In the genomic region with DNA sequence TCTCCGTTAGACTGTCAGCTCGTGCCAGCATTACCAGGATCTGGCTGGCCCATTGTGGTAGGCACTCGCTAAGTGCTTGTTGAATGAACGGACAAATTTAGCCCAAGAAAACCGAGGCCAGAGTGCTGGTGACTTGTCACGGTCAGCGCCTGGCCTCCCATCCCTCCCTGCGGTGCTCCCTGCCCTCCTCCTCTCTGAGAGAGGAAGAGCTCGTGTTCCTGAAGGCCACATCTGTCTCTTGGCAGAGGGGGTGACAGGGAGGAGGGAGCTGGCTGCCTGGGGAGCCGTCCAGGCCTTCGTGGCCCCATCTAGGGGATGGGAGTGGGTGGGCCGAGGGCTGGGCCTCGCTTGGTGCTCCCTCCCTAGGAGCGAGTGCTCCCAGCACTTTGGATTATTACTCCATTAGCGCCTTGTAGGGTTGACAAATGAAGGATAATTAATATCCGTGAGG, we compare ENCODE assay signal across 19 cellular contexts. TPM values are rescaled to one million over a fixed set of nuclear protein-coding genes. Genes with fewer than 3 reads are reported as not detected.
DNase-seq lines count a peak whose midpoint lies in the region; ATAC-seq, FAIRE-seq and TF ChIP-seq lines count a peak whose summit lies in the region.
"Had no signal": no experiment of that assay in that cellular context is flagged by ENCODE, and none has a peak within 500 bp of the region (broad histone marks: within the 10 kb centered on the region; RNA-seq: fewer than 3 reads in every experiment).

No MANE protein-coding gene starts in this region.

- TF ChIP-seq POLR2A in K562 (conservative IDR thresholded peaks at IDR 0.05) = no peak
- TF ChIP-seq POLR2A in spleen (IDR thresholded peaks at IDR 0.05) = no peak

- TF ChIP-seq RAD21 in K562 (CRISPR knock-in tag; conservative IDR thresholded peaks at IDR 0.05 in 1 of 2, IDR thresholded peaks at IDR 0.05 in 1 of 2) = no peak

- peaks cover 13 to 55% of the 10 kb centered on the region in 2 experiments for H3K27me3 ChIP-seq in K562 (ENCODE audit: control insufficient read depth in 2 of 2, insufficient read depth in 2 of 2, low read length in 2 of 2)
- H3K27me3 ChIP-seq in spleen (replicated peaks in 1 of 7) = no peaks in the 10 kb centered on the region

- no TSS peak for BruUV-seq in K562 (replicated peaks; lab: Mats Ljungman, UMichigan)

- no peak overlapping the region for H3K4me3 Mint-ChIP-seq in activated CD8-positive, alpha-beta memory T cell treated with anti-CD3 and anti-CD28 coated beads, Interleukin-2, amount 10 ng/mL, durations not matched to agents 7 days and 5 days
- H3K4me3 Mint-ChIP-seq: CD14-positive monocyte, H9 had no signal

- H3K36me3 ChIP-seq in K562 (ENCODE audit: control insufficient read depth, insufficient read depth, low read length) (no peaks in the 10 kb centered on the region), spleen (no peaks in the 10 kb centered on the region)

- no peaks in the 10 kb centered on the region for H3K9me3 ChIP-seq in K562 (replicated peaks; ENCODE audit: control insufficient read depth, insufficient read depth, low read depth, low read length)
- H3K9me3 ChIP-seq in spleen = peaks cover 0 to 4% (median 0%) of the 10 kb centered on the region in 8 donors
- H3K9me3 ChIP-seq: SK-N-SH had no signal

- no peak overlapping the region for H3K9ac ChIP-seq in K562 (ENCODE audit: insufficient read depth in 1 of 2, low read depth in 2 of 2, low read length in 2 of 2)
- H3K9ac ChIP-seq: SK-N-SH had no signal

- H3K27ac Mint-ChIP-seq in activated CD8-positive, alpha-beta memory T cell treated with anti-CD3 and anti-CD28 coated beads, Interleukin-2, amount 10 ng/mL, durations not matched to agents 7 days and 5 days = no peak overlapping the region

- no peaks in the 10 kb centered on the region for H3K4me1 Mint-ChIP-seq in activated CD8-positive, alpha-beta memory T cell treated with anti-CD3 and anti-CD28 coated beads, Interleukin-2, amount 10 ng/mL, durations not matched to agents 7 days and 5 days
- H3K4me1 Mint-ChIP-seq: CD14-positive monocyte had no signal

- no peaks in the 10 kb centered on the region for H4K20me1 ChIP-seq in K562 (replicated peaks; ENCODE audit: control insufficient read depth, insufficient read depth, low read length)

- intact Hi-C loops in K562 (cut with micrococcal nuclease) = no loop called here
- intact Hi-C loops in spleen (cut with DNase I; ENCODE audit: low total_unique reads) = no loop called here

- H2AFZ ChIP-seq in K562 (ENCODE audit: low read depth, low read length) = no peak overlapping the region

- H3K36me3 Mint-ChIP-seq in activated CD8-positive, alpha-beta memory T cell treated with anti-CD3 and anti-CD28 coated beads, Interleukin-2, amount 10 ng/mL, durations not matched to agents 7 days and 5 days = no peaks in the 10 kb centered on the region
- H3K36me3 Mint-ChIP-seq: CD14-positive monocyte had no signal

- peaks cover 3 to 14% of the 10 kb centered on the region in 2 experiments; a peak in 4 of 5 replicates for H3K4me1 ChIP-seq in K562 (replicated peaks in 1 of 2; ENCODE audit: control insufficient read depth in 2 of 2, insufficient read depth in 2 of 2, low read length in 2 of 2)
- H3K4me1 ChIP-seq in spleen = peaks cover 0 to 20% (median 9%) of the 10 kb centered on the region in 6 donors

- ATAC-seq in activated CD8-positive, alpha-beta memory T cell treated with anti-CD3 and anti-CD28 coated beads, Interleukin-2, amount 10 ng/mL, durations not matched to agents 7 days and 5 days = no peak
- ATAC-seq in K562 = no peak

- no peaks in the 10 kb centered on the region for H3K9me1 ChIP-seq in K562 (ENCODE audit: control insufficient read depth, insufficient read depth, low read length)

- TF ChIP-seq CTCF in GM13976 (IDR thresholded peaks at IDR 0.05; ENCODE audit: borderline replicate concordance, control extremely low read depth, extremely low read depth, insufficient read depth, missing control alignments) = no peak
- no peak for TF ChIP-seq CTCF in K562 (IDR thresholded peaks at IDR 0.05 in 2 of 3, conservative IDR thresholded peaks at IDR 0.05 in 1 of 3; ENCODE audit: insufficient read depth in 2 of 3, low read depth in 1 of 3, low read length in 3 of 3)
- no peak for TF ChIP-seq CTCF in spleen (IDR thresholded peaks at IDR 0.05 in 8 of 11, conservative IDR thresholded peaks at IDR 0.05 in 3 of 11)

- no peaks in the 10 kb centered on the region for H3K27me3 Mint-ChIP-seq in activated CD8-positive, alpha-beta memory T cell treated with anti-CD3 and anti-CD28 coated beads, Interleukin-2, amount 10 ng/mL, durations not matched to agents 7 days and 5 days

- WGBS in K562 (ENCODE audit: insufficient coverage, low coverage, missing lambda C conversion rate) = 8% methylated on average over 16 of the region's 16 CpGs
- WGBS in spleen, 5 donors = 72 to 76% (median 74%) methylated on average over 15 to 16 of the region's 16 CpGs

- no peak for FAIRE-seq in K562 (lab: Jason Lieb, UNC)
- FAIRE-seq: RCC 7860 had no signal

- no peak for TF ChIP-seq EP300 in K562 (IDR thresholded peaks at IDR 0.05; ENCODE audit: low read length)

- no peak overlapping the region for H3K27ac ChIP-seq in K562 (ENCODE audit: extremely low read depth, low read depth, low read length)
- peak overlapping the region in 6 of 8 donors; percentile 2 to 63 (median 37) for H3K27ac ChIP-seq in spleen
- H3K27ac ChIP-seq: 22Rv1 had no signal

- H3K4me3 ChIP-seq in K562 (no peak overlapping the region), spleen (no peak overlapping the region)

- in situ Hi-C loops in GM13976 (cut with MboI; ENCODE audit: low sequenced_read_pairs, unreplicated experiment) (no loop called here), K562 (cut with MboI) (no loop called here)

- no peaks in the 10 kb centered on the region for H3K9me3 Mint-ChIP-seq in activated CD8-positive, alpha-beta memory T cell treated with anti-CD3 and anti-CD28 coated beads, Interleukin-2, amount 10 ng/mL, durations not matched to agents 7 days and 5 days (ENCODE audit: low read depth)

- POLR2A ChIA-PET in K562 (lab: Yijun Ruan, JAX) = no interaction called here

- peak; percentile 23 for DNase-seq in activated CD8-positive, alpha-beta memory T cell treated with anti-CD3 and anti-CD28 coated beads, Interleukin-2, amount 50 U/mL, for 48 hours
- no peak for DNase-seq in activated CD8-positive, alpha-beta memory T cell treated with anti-CD3 and anti-CD28 coated beads, Interleukin-2, amount 10 ng/mL, durations not matched to agents 7 days and 5 days
- peak; percentile 15 for DNase-seq in GM13976 (ENCODE audit: low spot score)
- no peak for DNase-seq in K562 (ENCODE audit: extremely low read depth in 1 of 4, low spot score in 3 of 4)
- peak; percentile 74 for DNase-seq in spleen
- no peak for DNase-seq in NCI-H748 treated with DMSO at 0.1 percent for 48 hours (lab: John Stamatoyannopoulos, UW)
- no peak for DNase-seq in DMS153 (lab: John Stamatoyannopoulos, UW)
- DNase-seq in NCI-H446 treated with DMSO at 0.1 percent for 48 hours (lab: John Stamatoyannopoulos, UW) = no peak
- DNase-seq: DND-41, NCI-H1105 treated with DMSO at 0.1 percent for 48 hours, NCI-H1694 treated with DMSO at 0.1 percent for 48 hours, NCI-H345, NCI-H526, SHP77 treated with DMSO at 0.1 percent for 48 hours, SK-N-SH had no signal

- CTCF ChIA-PET in activated CD8-positive, alpha-beta memory T cell treated with anti-CD3 and anti-CD28 coated beads, Interleukin-2, amount 10 ng/mL, durations not matched to agents 7 days and 5 days (lab: Charles Lee) = no interaction called here
- CTCF ChIA-PET in K562 (lab: Yijun Ruan, JAX; ENCODE audit: low intra/inter-chr PET ratio) = interaction anchor here (0.6 kb wide), 1 partner anchor 153 kb away, joined by 3 read pairs; no protein-coding TSS in a partner anchor

- H3K4me2 ChIP-seq in K562 (ENCODE audit: insufficient read depth, low read length) = no peak overlapping the region
- H3K4me2 ChIP-seq: SK-N-SH had no signal

- no peaks in the 10 kb centered on the region for H3K79me2 ChIP-seq in K562 (ENCODE audit: control insufficient read depth, insufficient read depth, low read length)

TF ChIP-seq in K562, 482 proteins besides CTCF, POLR2A, EP300 and RAD21:
- TF ChIP-seq ELF4 (CRISPR knock-in tag; IDR thresholded peaks at IDR 0.05) (no peak), ZNF263 (CRISPR knock-in tag; IDR thresholded peaks at IDR 0.05; ENCODE audit: borderline replicate concordance) (peak; percentile 97)

RNA-seq across cellular contexts. Expression of a gene that starts 36.8 kb away (rescaled TPM):
- total RNA-seq in activated CD8-positive, alpha-beta memory T cell treated with anti-CD3 and anti-CD28 coated beads, Interleukin-2, amount 10 ng/mL, durations not matched to agents 7 days and 5 days = under 1 TPM in 1 of 2 experiments, not detected in 1; 0.35 TPM
- total RNA-seq in K562 (2011; cell fraction: chromatin; rRNA removed; ENCODE audit: low replicate concordance) = not detected in 2 replicates
- total RNA-seq in K562 (2011; cell fraction: nucleolus; rRNA removed) = not detected in 2 replicates
- total RNA-seq in K562 (2011; cell fraction: nucleoplasm; rRNA removed) = not detected in 2 replicates
- total RNA-seq in K562 (2014; rRNA removed) (not detected in 2 replicates), K562 (2014; rRNA removed; fragmentation: Illumina TruSeq; extraction: Trizol) (not detected in 2 replicates), K562 (2015; rRNA removed; fragmentation: Illumina TruSeq; extraction: Trizol) (not detected in 2 replicates), K562 (2021) (not detected in 2 replicates), spleen (10 to 100 TPM; 12.9 to 88.7 (median 34.9) TPM)
- polyA plus RNA-seq in K562 (2011; rRNA removed) (not detected in 2 replicates), K562 (2014; fragmentation: Illumina TruSeq; extraction: Trizol) (not detected in 2 replicates), K562 (2014; fragmentation: Nextera tagmentation; extraction: Ambion mirVana) (not detected), K562 (2014; rRNA removed) (not detected in 2 replicates), spleen (10 to 100 TPM in 1 of 3 donors, 1 to 10 TPM in 2; 1.7 to 13.5 (median 2.9) TPM)
- polyA plus RNA-seq in K562 (2011; cell fraction: cytosol; rRNA removed) = not detected in 2 replicates
- polyA plus RNA-seq in K562 (2011; cell fraction: nucleus; rRNA removed) = not detected in 2 replicates
- not detected in 2 replicates for polyA plus RNA-seq in K562 (2012)
- polyA minus RNA-seq in K562 (2011; rRNA and poly(A)+ RNA removed) = not detected in 2 replicates
- polyA minus RNA-seq in K562 (2011; cell fraction: cytosol; rRNA and poly(A)+ RNA removed) = not detected in 2 replicates
- polyA minus RNA-seq in K562 (2011; cell fraction: nucleus; rRNA and poly(A)+ RNA removed) = not detected in 2 replicates
- polyA plus RNA-seq: CD14-positive monocyte had no signal

Comparison
In these comparisons a context has a peak if more than half of its experiments do, and no peak if none do; other contexts are left out.
1. DNase-seq: peak in activated CD8-positive, alpha-beta memory T cell treated with anti-CD3 and anti-CD28 coated beads, Interleukin-2, amount 50 U/mL, for 48 hours (single experiment), GM13976 (single experiment) and spleen (single experiment); none in activated CD8-positive, alpha-beta memory T cell treated with anti-CD3 and anti-CD28 coated beads, Interleukin-2, amount 10 ng/mL, durations not matched to agents 7 days and 5 days (single experiment), K562 (0 of 4), NCI-H748 treated with DMSO at 0.1 percent for 48 hours (single experiment), DMS153 (single experiment) and NCI-H446 treated with DMSO at 0.1 percent for 48 hours (single experiment).
2. RNA of a gene that starts 36.8 kb away (total RNA-seq): 12.9 to 88.7 TPM in spleen; 0.35 TPM in activated CD8-positive, alpha-beta memory T cell treated with anti-CD3 and anti-CD28 coated beads, Interleukin-2, amount 10 ng/mL, durations not matched to agents 7 days and 5 days and not detected in K562; every median in the first group is over 10 times any median in the second.